In genomic region chr10:110500515-110500905, GRCh38 we compare ENCODE assay signal across 8 cellular contexts. TPM values are rescaled to one million over a fixed set of nuclear protein-coding genes. Genes with fewer than 3 reads are reported as not detected.
DNase-seq lines count a peak whose midpoint lies in the region; ATAC-seq and TF ChIP-seq lines count a peak whose summit lies in the region.

No MANE protein-coding gene starts in this region.

- no peak for TF ChIP-seq POLR2A in Peyer's patch (IDR thresholded peaks at IDR 0.05)

- H3K4me3 Mint-ChIP-seq in CD4-positive, alpha-beta memory T cell, result peak overlapping the region; percentile 90 to 98 (median 96)
- H3K4me3 Mint-ChIP-seq in effector memory CD8-positive, alpha-beta T cell, result peak overlapping the region; percentile 86 to 94
- peak overlapping the region; percentile 87 to 96 (median 89) for H3K4me3 Mint-ChIP-seq in nephron

- no peaks in the 10 kb centered on the region for H3K9me3 ChIP-seq in CD4-positive, alpha-beta memory T cell (ENCODE audit: control insufficient read depth in 1 of 2, low read length in 2 of 2)
- H3K9me3 ChIP-seq in Peyer's patch, result no peaks in the 10 kb centered on the region

- H3K4me1 ChIP-seq in CD4-positive, alpha-beta memory T cell (ENCODE audit: insufficient read depth, low read length), result peaks cover 81% of the 10 kb centered on the region
- H3K4me1 ChIP-seq in Peyer's patch, result peaks cover 0 to 83% (median 43%) of the 10 kb centered on the region in 4 donors

- CTCF ChIA-PET in CD4-positive, alpha-beta memory T cell (lab: Charles Lee; ENCODE audit: partially characterized antibody), result interaction anchor here (1.2 to 9.5 kb wide), 3 partner anchors 12 to 194 kb away, joined by 6 to 142 read pairs (median 40); partner anchors contain the start of gene SMNDC1

- H3K4me3 ChIP-seq in CD4-positive, alpha-beta memory T cell (ENCODE audit: low read length in 2 of 2), result peak overlapping the region; percentile 2 to 83
- peak overlapping the region in 2 of 4 donors; percentile 77 to 90 for H3K4me3 ChIP-seq in Peyer's patch

- no peak for ATAC-seq in effector memory CD8-positive, alpha-beta T cell (replicated peaks)
- ATAC-seq in GM18498 (IDR thresholded peaks at IDR 0.05; ENCODE audit: unreplicated experiment) (no peak), GM18519 (IDR thresholded peaks at IDR 0.05; ENCODE audit: low FRiP score, unreplicated experiment) (no peak)

- intact Hi-C loops in CD4-positive, alpha-beta memory T cell (cut with micrococcal nuclease), result loop anchor here (5.0 kb wide), 1 partner anchor 362 kb away; no protein-coding TSS in a partner anchor

- H3K36me3 Mint-ChIP-seq in CD4-positive, alpha-beta memory T cell, result peaks cover 4 to 32% of the 10 kb centered on the region in 2 donors
- peaks cover 65% of the 10 kb centered on the region for H3K36me3 Mint-ChIP-seq in effector memory CD8-positive, alpha-beta T cell (ENCODE audit: insufficient read depth)
- peaks cover 3% of the 10 kb centered on the region for H3K36me3 Mint-ChIP-seq in nephron (ENCODE audit: low read depth)

- peak overlapping the region; percentile 79 for H3K27ac ChIP-seq in CD4-positive, alpha-beta memory T cell (ENCODE audit: low read depth, low read length)
- H3K27ac ChIP-seq in Peyer's patch (peak overlapping the region; percentile 19 to 96 (median 74)), caudate nucleus (ENCODE audit: low read depth, low read length) (no peak overlapping the region)

- peaks cover 68 to 87% (median 82%) of the 10 kb centered on the region in 4 donors for H3K4me1 Mint-ChIP-seq in CD4-positive, alpha-beta memory T cell
- peaks cover 76 to 85% of the 10 kb centered on the region in 2 donors for H3K4me1 Mint-ChIP-seq in effector memory CD8-positive, alpha-beta T cell (ENCODE audit: low read depth in 2 of 2)
- peaks cover 79% of the 10 kb centered on the region for H3K4me1 Mint-ChIP-seq in nephron

- H3K27me3 ChIP-seq in CD4-positive, alpha-beta memory T cell (ENCODE audit: insufficient read depth, low read length), result no peaks in the 10 kb centered on the region
- H3K27me3 ChIP-seq in Peyer's patch, result no peaks in the 10 kb centered on the region

- peaks cover 0 to 5% (median 0%) of the 10 kb centered on the region in 8 donors for H3K9me3 Mint-ChIP-seq in CD4-positive, alpha-beta memory T cell
- no peaks in the 10 kb centered on the region for H3K9me3 Mint-ChIP-seq in effector memory CD8-positive, alpha-beta T cell
- H3K9me3 Mint-ChIP-seq in nephron, result no peaks in the 10 kb centered on the region

- POLR2A ChIA-PET in CD4-positive, alpha-beta memory T cell (lab: Charles Lee; ENCODE audit: partially characterized antibody), result interaction anchor here (0.9 to 5.8 kb wide), 7 partner anchors 11 to 291 kb away, joined by 3 to 113 read pairs (median 24); partner anchors contain the start of genes MXI1 and SMNDC1

- in situ Hi-C loops in GM13977 (cut with MboI; ENCODE audit: low pct_unique_long_range_greater_than_20kb, low sequenced_read_pairs, unreplicated experiment), result loop anchor here (5.0 to 10.0 kb wide), 2 partner anchors 83 to 146 kb away; no protein-coding TSS in a partner anchor

- TF ChIP-seq CTCF in Peyer's patch (IDR thresholded peaks at IDR 0.05) (no peak), nephron (IDR thresholded peaks at IDR 0.05; ENCODE audit: unreplicated experiment in 3 of 3) (no peak), GM13977 (IDR thresholded peaks at IDR 0.05; ENCODE audit: extremely low read depth, insufficient read depth, missing control alignments) (no peak)

- H3K27ac Mint-ChIP-seq in CD4-positive, alpha-beta memory T cell, result peak overlapping the region; percentile 87 to 98 (median 95)
- peak overlapping the region; percentile 86 to 95 for H3K27ac Mint-ChIP-seq in effector memory CD8-positive, alpha-beta T cell
- peak overlapping the region in 1 of 3 experiments; percentile 78 for H3K27ac Mint-ChIP-seq in nephron

- no peaks in the 10 kb centered on the region for H3K27me3 Mint-ChIP-seq in CD4-positive, alpha-beta memory T cell
- no peaks in the 10 kb centered on the region for H3K27me3 Mint-ChIP-seq in effector memory CD8-positive, alpha-beta T cell
- peaks cover 59% of the 10 kb centered on the region for H3K27me3 Mint-ChIP-seq in nephron (ENCODE audit: low read depth)

- no peaks in the 10 kb centered on the region for H3K36me3 ChIP-seq in CD4-positive, alpha-beta memory T cell (ENCODE audit: insufficient read depth, low read length)
- H3K36me3 ChIP-seq in Peyer's patch, result no peaks in the 10 kb centered on the region

- no peak for DNase-seq in CD4-positive, alpha-beta memory T cell
- DNase-seq in Peyer's patch (no peak), caudate nucleus (lab: John Stamatoyannopoulos, UW) (no peak), GM13977 (ENCODE audit: low spot score) (no peak)
- DNase-seq in effector memory CD8-positive, alpha-beta T cell, result no peak

RNA-seq across cellular contexts. Expression of gene DUSP5, which starts 2.8 kb away (rescaled TPM):
- 1 to 10 TPM; 3.5 to 3.8 TPM for total RNA-seq in CD4-positive, alpha-beta memory T cell
- polyA plus RNA-seq in CD4-positive, alpha-beta memory T cell, result 10 to 100 TPM; 10.6 to 33.7 TPM
- total RNA-seq in Peyer's patch, result 10 to 100 TPM; 22.1 to 33.8 (median 26.3) TPM

Comparison
In these comparisons a context has a peak if more than half of its experiments do, and no peak if none do; other contexts are left out.
1. RNA of gene DUSP5, which starts 2.8 kb away (total RNA-seq): 22.1 to 33.8 TPM in Peyer's patch; 3.5 to 3.8 TPM in CD4-positive, alpha-beta memory T cell; every median in the first group is over 4 times any median in the second.
2. Peak in every context shown above with its lines, with median percentiles within 50 percentile points of each other: H3K4me3 Mint-ChIP-seq.